In genomic region chr4:39770969-39771724, GRCh38 we compare ENCODE assay signal across 16 cellular contexts.
"Had no signal": no experiment of that assay in that cellular context is flagged by ENCODE, and none has a peak within 500 bp of the region (broad histone marks: within the 10 kb centered on the region; RNA-seq: fewer than 3 reads in every experiment).

No MANE protein-coding gene starts in this region.

- H3K27ac ChIP-seq: ascending aorta, breast epithelium, gastrocnemius medialis, neutrophil, skin epidermis had no signal

- H3K4me3 Mint-ChIP-seq: activated CD4-positive, alpha-beta T cell treated with anti-CD3 and anti-CD28 coated beads, Interleukin-2, amount 10 ng/mL, durations not matched to agents 7 days and 5 days; activated naive CD8-positive, alpha-beta T cell treated with anti-CD3 and anti-CD28 coated beads, Interleukin-2, amount 50 U/mL, for 24 hours; activated T-helper 17 cell treated with anti-CD3 and anti-CD28 coated beads, Interleukin-2, amount 50 U/mL, for 72 hours; memory B cell; naive thymus-derived CD8-positive, alpha-beta T cell; stimulated activated naive CD8-positive, alpha-beta T cell treated with anti-CD3 and anti-CD28 coated beads, Interleukin-15, Interleukin-2, amounts not matched to agents 100 ng/mL and 50 ng/mL, for 24 hours had no signal

- H3K4me3 ChIP-seq: ascending aorta, breast epithelium, gastrocnemius medialis, skin epidermis had no signal

- DNase-seq: activated CD4-positive, alpha-beta T cell treated with anti-CD3 and anti-CD28 coated beads, Interleukin-2, amount 10 ng/mL, durations not matched to agents 7 days and 5 days; activated naive CD4-positive, alpha-beta T cell treated with Interleukin-2 at 50 U/mL for 16 hours; activated naive CD8-positive, alpha-beta T cell treated with anti-CD3 and anti-CD28 coated beads, Interleukin-2, amount 50 U/mL, for 24 hours; activated T-cell treated with anti-CD3 and anti-CD28 coated beads for 4 hours; cerebellar nuclear complex; effector CD8-positive, alpha-beta T cell; gastrocnemius medialis; naive thymus-derived CD8-positive, alpha-beta T cell; stimulated activated CD4-positive, alpha-beta T cell treated with anti-CD3 and anti-CD28 coated beads, Interleukin-4, amount 100 ng/mL, for 24 hours had no signal

- H3K36me3 ChIP-seq: breast epithelium had no signal

- H3K27me3 ChIP-seq: ascending aorta, breast epithelium, gastrocnemius medialis, neutrophil had no signal

- H3K4me1 ChIP-seq: ascending aorta, breast epithelium, gastrocnemius medialis had no signal

- H3K4me1 Mint-ChIP-seq: activated CD4-positive, alpha-beta T cell treated with anti-CD3 and anti-CD28 coated beads, Interleukin-2, amount 10 ng/mL, durations not matched to agents 7 days and 5 days; activated naive CD8-positive, alpha-beta T cell treated with anti-CD3 and anti-CD28 coated beads, Interleukin-2, amount 50 U/mL, for 24 hours; activated T-helper 17 cell treated with anti-CD3 and anti-CD28 coated beads, Interleukin-2, amount 50 U/mL, for 72 hours had no signal

- H3K9me3 ChIP-seq: ascending aorta, breast epithelium, gastrocnemius medialis, neutrophil had no signal

- H3K27ac Mint-ChIP-seq: activated CD4-positive, alpha-beta T cell treated with anti-CD3 and anti-CD28 coated beads, Interleukin-2, amount 10 ng/mL, durations not matched to agents 7 days and 5 days; activated naive CD8-positive, alpha-beta T cell treated with anti-CD3 and anti-CD28 coated beads, Interleukin-2, amount 50 U/mL, for 24 hours; activated T-helper 17 cell treated with anti-CD3 and anti-CD28 coated beads, Interleukin-2, amount 50 U/mL, for 72 hours; memory B cell; stimulated activated naive CD8-positive, alpha-beta T cell treated with anti-CD3 and anti-CD28 coated beads, Interleukin-15, Interleukin-2, amounts not matched to agents 100 ng/mL and 50 ng/mL, for 24 hours had no signal

- H3K27me3 Mint-ChIP-seq: activated CD4-positive, alpha-beta T cell treated with anti-CD3 and anti-CD28 coated beads, Interleukin-2, amount 10 ng/mL, durations not matched to agents 7 days and 5 days; activated naive CD8-positive, alpha-beta T cell treated with anti-CD3 and anti-CD28 coated beads, Interleukin-2, amount 50 U/mL, for 24 hours; activated T-helper 17 cell treated with anti-CD3 and anti-CD28 coated beads, Interleukin-2, amount 50 U/mL, for 72 hours; memory B cell; naive thymus-derived CD8-positive, alpha-beta T cell; stimulated activated naive CD8-positive, alpha-beta T cell treated with anti-CD3 and anti-CD28 coated beads, Interleukin-15, Interleukin-2, amounts not matched to agents 100 ng/mL and 50 ng/mL, for 24 hours had no signal

- H3K9me3 Mint-ChIP-seq: activated CD4-positive, alpha-beta T cell treated with anti-CD3 and anti-CD28 coated beads, Interleukin-2, amount 10 ng/mL, durations not matched to agents 7 days and 5 days; activated naive CD8-positive, alpha-beta T cell treated with anti-CD3 and anti-CD28 coated beads, Interleukin-2, amount 50 U/mL, for 24 hours; activated T-helper 17 cell treated with anti-CD3 and anti-CD28 coated beads, Interleukin-2, amount 50 U/mL, for 72 hours; memory B cell; naive thymus-derived CD8-positive, alpha-beta T cell; stimulated activated naive CD8-positive, alpha-beta T cell treated with anti-CD3 and anti-CD28 coated beads, Interleukin-15, Interleukin-2, amounts not matched to agents 100 ng/mL and 50 ng/mL, for 24 hours had no signal

- ATAC-seq: activated naive CD8-positive, alpha-beta T cell treated with anti-CD3 and anti-CD28 coated beads, Interleukin-2, amount 50 U/mL, for 24 hours; activated T-helper 17 cell treated with anti-CD3 and anti-CD28 coated beads, Interleukin-2, amount 50 U/mL, for 72 hours; gastrocnemius medialis; naive thymus-derived CD8-positive, alpha-beta T cell had no signal
